ENCODE assay signal across 8 cellular contexts in genomic region chr4:153257151-153257620, GRCh38. TPM values are rescaled to one million over a fixed set of nuclear protein-coding genes. Genes with fewer than 3 reads are reported as not detected.
A peak's percentile ranks its signal among the peaks of the same experiment; 100 is the strongest.
DNase-seq lines count a peak whose midpoint lies in the region; ATAC-seq and TF ChIP-seq lines count a peak whose summit lies in the region.

No MANE protein-coding gene starts in this region.

- no peaks in the 10 kb centered on the region for H3K36me3 ChIP-seq in GM23338 (ENCODE audit: insufficient read depth)
- no peaks in the 10 kb centered on the region for H3K36me3 ChIP-seq in muscle layer of colon (ENCODE audit: insufficient read depth, low read length)
- no peaks in the 10 kb centered on the region for H3K36me3 ChIP-seq in aorta (ENCODE audit: control insufficient read depth in 1 of 2, insufficient read depth in 2 of 2, low read length in 1 of 2)

- TF ChIP-seq CTCF in GM23338 (conservative IDR thresholded peaks at IDR 0.05; ENCODE audit: low read depth in 2 of 2), result no peak

- peaks cover 8% of the 10 kb centered on the region; the same call in 2 of the 3 replicates for H3K36me3 Mint-ChIP-seq in GM23338 (ENCODE audit: low read depth)

- no peak overlapping the region for H2AFZ ChIP-seq in GM23338

- WGBS in aorta, 2 donors, result 26 to 50% methylated on average over 11 of the region's 11 CpGs

- H3K9ac ChIP-seq in muscle layer of colon (ENCODE audit: low read length), result no peak overlapping the region

- H3K9me3 ChIP-seq in muscle layer of colon (ENCODE audit: low read length) (no peaks in the 10 kb centered on the region), aorta (ENCODE audit: control insufficient read depth, low read length) (no peaks in the 10 kb centered on the region)

- intact Hi-C loops in aorta (cut with DNase I), result no loop called here

- peak overlapping the region; percentile 44 for H3K4me3 ChIP-seq in GM23338
- peak overlapping the region in 1 of 2 donors; percentile 4 for H3K4me3 ChIP-seq in muscle layer of colon (ENCODE audit: low read depth in 1 of 2, low read length in 2 of 2)
- no peak overlapping the region for H3K4me3 ChIP-seq in aorta (ENCODE audit: low read length in 2 of 2)

- peak overlapping the region; percentile 91 for H3K27ac ChIP-seq in GM23338 (ENCODE audit: low read depth)
- peak overlapping the region; percentile 13 for H3K27ac ChIP-seq in muscle layer of colon (ENCODE audit: low read depth, low read length)
- H3K27ac ChIP-seq in aorta (ENCODE audit: low read depth in 1 of 2, low read length in 2 of 2), result peak overlapping the region in 1 of 2 donors; percentile 19

- H4K20me1 ChIP-seq in GM23338 (replicated peaks; ENCODE audit: insufficient read depth), result no peaks in the 10 kb centered on the region

- H3K4me1 ChIP-seq in GM23338 (ENCODE audit: insufficient read depth), result peaks cover 67% of the 10 kb centered on the region
- H3K4me1 ChIP-seq in muscle layer of colon (ENCODE audit: insufficient read depth, low read length), result peaks cover 10% of the 10 kb centered on the region
- peaks cover 0 to 1% of the 10 kb centered on the region in 2 donors for H3K4me1 ChIP-seq in aorta (ENCODE audit: control insufficient read depth in 1 of 2, insufficient read depth in 2 of 2, low read length in 2 of 2)

- H3K79me2 ChIP-seq in GM23338 (replicated peaks; ENCODE audit: insufficient read depth), result peaks cover 19% of the 10 kb centered on the region

- H3K27me3 Mint-ChIP-seq in GM23338 (ENCODE audit: insufficient read depth, low read depth, poor library complexity), result peaks cover 2% of the 10 kb centered on the region

- ATAC-seq in GM23338, result peak; percentile 71
- ATAC-seq in aorta (ENCODE audit: low FRiP score), result peak; percentile 54
- ATAC-seq in HG03439 (IDR thresholded peaks at IDR 0.05; ENCODE audit: unreplicated experiment), result no peak

- H3K27me3 ChIP-seq in GM23338 (ENCODE audit: insufficient read depth) (no peaks in the 10 kb centered on the region), muscle layer of colon (ENCODE audit: control insufficient read depth in 1 of 2, insufficient read depth in 2 of 2, low read length in 2 of 2) (no peaks in the 10 kb centered on the region), aorta (ENCODE audit: control insufficient read depth in 1 of 2, insufficient read depth in 2 of 2, low read length in 1 of 2) (no peaks in the 10 kb centered on the region)

- DNase-seq in Daoy (ENCODE audit: low read depth) (peak; percentile 64), GM23338 (ENCODE audit: low spot score) (peak; percentile 74), RKO (ENCODE audit: low spot score) (peak; percentile 33), dedifferentiated amniotic fluid mesenchymal stem cell (ENCODE audit: extremely low spot score) (peak; percentile 74), aorta (peak in 1 of 2 donors; percentile 75), NCI-H2196 (lab: John Stamatoyannopoulos, UW; ENCODE audit: unreplicated experiment) (no peak)

- H3K4me2 ChIP-seq in GM23338, result peak overlapping the region; percentile 53

- H3F3A ChIP-seq in GM23338 (replicated peaks; ENCODE audit: low read depth), result 0 out of 2 replicates have a peak, but pooled peaks cover 4% of the 10 kb centered on the region

- H3K9me3 Mint-ChIP-seq in GM23338, result 0 out of 3 replicates have a peak, but pooled peaks cover 3% of the 10 kb centered on the region

- no peaks in the 10 kb centered on the region for H3K9me2 ChIP-seq in GM23338 (ENCODE audit: insufficient read depth)

- H3K4me1 Mint-ChIP-seq in GM23338, result peaks cover 45% of the 10 kb centered on the region

- H3K4me3 Mint-ChIP-seq in GM23338, result no peak overlapping the region

- no peak overlapping the region for H3K27ac Mint-ChIP-seq in GM23338

TF ChIP-seq in GM23338, 12 proteins besides CTCF, POLR2A, EP300 and RAD21:
- TF ChIP-seq CREB1 (CRISPR knock-in tag; IDR thresholded peaks at IDR 0.05; ENCODE audit: low read depth) (peak; percentile 55; the same call in 1 of the 2 replicates), STAT1 (IDR thresholded peaks at IDR 0.05; ENCODE audit: unreplicated experiment) (no peak), POLR2AphosphoS5 (IDR thresholded peaks at IDR 0.05; ENCODE audit: low read depth) (0 out of 2 replicates have a peak, but pooled peaks have one; percentile 12)

RNA-seq across cellular contexts. Expression of gene TRIM2, which starts 52.9 kb away (rescaled TPM):
- total RNA-seq in Daoy (2014; rRNA removed; shearing (Covaris generic)), result 6.7 and 9.9 TPM in 2 replicates
- total RNA-seq in GM23338 (2014; rRNA removed; shearing (Covaris generic)), result 61.5 and 64.3 TPM in 2 replicates
- polyA plus RNA-seq in GM23338 (2016; fragmentation: Nextera tagmentation; extraction: Ambion mirVana), result 20.1 and 22.0 TPM in 2 replicates
- 10 to 100 TPM; 27.6 to 53.4 TPM for total RNA-seq in aorta
- polyA plus RNA-seq in aorta, result 10 to 100 TPM in 1 of 2 donors, 1 to 10 TPM in 1; 7.5 to 10.2 TPM
